ENCODE assay signal across 32 cellular contexts in the genomic region with DNA sequence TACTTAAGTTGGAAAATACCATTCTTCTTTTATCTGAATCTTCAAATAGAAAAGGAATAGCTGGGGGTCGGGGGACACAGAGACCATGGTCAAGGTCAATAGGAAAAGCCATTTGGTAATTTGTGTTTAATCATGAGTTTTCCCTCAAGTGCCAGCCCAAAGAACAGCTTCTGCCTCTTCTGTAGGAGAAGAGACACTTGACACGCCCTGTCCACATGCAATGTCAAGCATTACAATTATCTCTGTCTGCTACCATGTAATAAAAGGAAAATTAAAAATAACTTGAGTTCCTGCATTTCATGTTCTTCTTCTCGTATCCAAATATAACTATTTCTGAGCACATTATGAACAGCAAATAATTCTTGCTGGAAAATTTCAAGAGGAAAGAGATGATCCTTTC.
"Had no signal": no experiment of that assay in that cellular context is flagged by ENCODE, and none has a peak within 500 bp of the region (broad histone marks: within the 10 kb centered on the region; RNA-seq: fewer than 3 reads in every experiment).

No MANE protein-coding gene starts in this region.

- H3K27me3 ChIP-seq: brain microvascular endothelial cell, SJCRH30 had no signal

- H3K4me3 ChIP-seq: SJCRH30, SK-N-MC had no signal

- H3K9me3 ChIP-seq: SJCRH30 had no signal

- H3K36me3 ChIP-seq: brain microvascular endothelial cell, SJCRH30, WERI-Rb-1 had no signal

- DNase-seq: activated CD4-positive, alpha-beta T cell treated with anti-CD3 and anti-CD28 coated beads for 1 hour; activated CD4-positive, alpha-beta T cell treated with anti-CD3 and anti-CD28 coated beads for 48 hours; activated CD4-positive, alpha-beta T cell treated with anti-CD3 and anti-CD28 coated beads, Interleukin-2, amount 50 U/mL, for 4 hours; activated CD4-positive, CD25-positive, alpha-beta regulatory T cell; activated CD8-positive, alpha-beta T cell treated with anti-CD3 and anti-CD28 coated beads for 36 hours; activated effector memory CD4-positive, alpha-beta T cell treated with anti-CD3 and anti-CD28 coated beads, Interleukin-2, amount 50 U/mL, for 16 hours; activated naive CD4-positive, alpha-beta T cell; activated naive CD4-positive, alpha-beta T cell treated with anti-CD3 and anti-CD28 coated beads, Interleukin-2, amount 50 U/mL, for 16 hours; activated naive CD8-positive, alpha-beta T cell treated with anti-CD3 and anti-CD28 coated beads for 36 hours; activated T-cell treated with anti-CD3 and anti-CD28 coated beads, Interleukin-2, amount 50 U/mL, for 1 hour; activated T-cell treated with anti-CD3 and anti-CD28 coated beads, Interleukin-2, amount 50 U/mL, for 72 hours; amniotic stem cell; aorta; brain microvascular endothelial cell; MM.1S; MV-4-11; NCI-H1092; NCI-H1436 treated with DMSO at 0.1 percent for 48 hours; NCI-H1694 treated with DMSO at 0.1 percent for 48 hours; NCI-H2029; NCI-H2107; NCI-H446 treated with DMSO at 0.1 percent for 48 hours; NCI-H524; NCI-H69; SHP77; SJCRH30; T1000; WERI-Rb-1 had no signal

- ATAC-seq: activated CD8-positive, alpha-beta T cell treated with anti-CD3 and anti-CD28 coated beads for 36 hours; activated T-cell treated with anti-CD3 and anti-CD28 coated beads, Interleukin-2, amount 50 U/mL, for 72 hours; activated T-helper 17 cell treated with anti-CD3 and anti-CD28 coated beads, Interleukin-2, amount 50 U/mL, for 72 hours; Panc1 had no signal

- H3K27ac ChIP-seq: brain microvascular endothelial cell, KMS-11, SJCRH30, SK-N-MC, WERI-Rb-1 had no signal
